In the genomic region with DNA sequence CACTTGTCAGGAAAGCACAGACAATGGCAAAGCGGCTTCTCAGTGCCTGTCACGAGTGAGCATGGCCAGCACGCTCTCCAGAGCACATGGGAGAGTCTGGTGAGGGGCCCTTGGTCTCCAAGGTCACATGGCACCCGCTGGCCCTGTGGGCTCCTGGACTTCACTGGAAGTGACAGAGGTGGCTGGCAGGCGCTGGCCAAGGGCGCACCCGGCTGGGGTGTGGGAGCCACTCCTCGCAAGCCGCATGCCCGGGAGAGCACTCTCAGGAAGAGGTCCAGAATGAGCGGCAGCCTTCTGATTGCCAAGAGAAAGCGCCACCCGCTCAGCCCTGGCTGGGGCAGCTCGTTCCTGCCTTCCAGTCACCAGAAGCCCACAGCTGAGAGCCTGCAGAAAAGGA, we compare ENCODE assay signal across 16 cellular contexts. TPM values are rescaled to one million over a fixed set of nuclear protein-coding genes. Genes with fewer than 3 reads are reported as not detected.
A peak's percentile ranks its signal among the peaks of the same experiment; 100 is the strongest.
DNase-seq lines count a peak whose midpoint lies in the region; ATAC-seq, FAIRE-seq and TF ChIP-seq lines count a peak whose summit lies in the region.
"Had no signal": no experiment of that assay in that cellular context is flagged by ENCODE, and none has a peak within 500 bp of the region (broad histone marks: within the 10 kb centered on the region; RNA-seq: fewer than 3 reads in every experiment).

No MANE protein-coding gene starts in this region.

- peaks cover 34% of the 10 kb centered on the region for H3K4me1 Mint-ChIP-seq in chondrocyte (ENCODE audit: low read depth)

- H3K9me3 Mint-ChIP-seq in chondrocyte (ENCODE audit: low read depth): no peaks in the 10 kb centered on the region
- H3K9me3 Mint-ChIP-seq: stimulated activated memory B cell treated with anti-CD40 and anti-IgM and Interleukin-4, amounts not matched to agents 10 μg/mL and 1 μg/mL and 100 μg/mL, for 72 hours had no signal

- H3K4me2 ChIP-seq in BLaER1: peak overlapping the region; percentile 99

- 23 to 43% methylated on average over 7 to 12 of the region's 14 CpGs for WGBS in lower leg skin, 2 donors
- 48 to 90% (median 73%) methylated on average over 9 to 14 of the region's 14 CpGs for WGBS in spleen, 5 donors

- no peaks in the 10 kb centered on the region for H3K27me3 Mint-ChIP-seq in chondrocyte (ENCODE audit: low read depth)
- H3K27me3 Mint-ChIP-seq: activated CD4-positive, alpha-beta T cell treated with anti-CD3 and anti-CD28 coated beads, Interleukin-2, amount 10 ng/mL, durations not matched to agents 7 days and 5 days; stimulated activated memory B cell treated with anti-CD40 and anti-IgM and Interleukin-4, amounts not matched to agents 10 μg/mL and 1 μg/mL and 100 μg/mL, for 72 hours had no signal

- peaks cover 28% of the 10 kb centered on the region for H3K36me3 ChIP-seq in BLaER1
- H3K36me3 ChIP-seq in kidney (ENCODE audit: control insufficient read depth in 1 of 2, insufficient read depth in 2 of 2, low read length in 2 of 2): no peaks in the 10 kb centered on the region
- peaks cover 0 to 48% (median 3%) of the 10 kb centered on the region in 6 donors for H3K36me3 ChIP-seq in spleen

- peak; percentile 84 for DNase-seq in chondrocyte (ENCODE audit: low spot score)
- peak; percentile 64 for DNase-seq in kidney
- DNase-seq in sciatic nerve (ENCODE audit: low spot score): no peak
- no peak for DNase-seq in NCI-H82 (lab: John Stamatoyannopoulos, UW)
- no peak for DNase-seq in lower leg skin (ENCODE audit: low spot score in 2 of 2)
- no peak for DNase-seq in spleen
- DNase-seq: activated CD4-positive, alpha-beta T cell treated with anti-CD3 and anti-CD28 coated beads, Interleukin-2, amount 10 ng/mL, durations not matched to agents 7 days and 5 days; activated T-cell treated with anti-CD3 and anti-CD28 coated beads, Interleukin-2, amount 50 U/mL, for 1 hour; GF-D8; GOT3; NCI-H187 treated with DMSO at 0.1 percent for 48 hours; stimulated activated CD4-positive, alpha-beta T cell treated with anti-CD3 and anti-CD28 coated beads, Interleukin-4, amount 100 ng/mL, for 24 hours had no signal

- ATAC-seq in sciatic nerve: peak; percentile 57
- no peak for ATAC-seq in GM19035 (IDR thresholded peaks at IDR 0.05; ENCODE audit: unreplicated experiment)
- ATAC-seq: stimulated activated memory B cell treated with anti-CD40 and anti-IgM and Interleukin-4, amounts not matched to agents 10 μg/mL and 1 μg/mL and 100 μg/mL, for 72 hours had no signal

- H3K9ac ChIP-seq in BLaER1: peak overlapping the region; percentile 59; the same call in 1 of the 2 replicates
- H3K9ac ChIP-seq in kidney (ENCODE audit: low read length in 2 of 2): no peak overlapping the region

- no peak overlapping the region for H3K27ac Mint-ChIP-seq in chondrocyte (ENCODE audit: unreplicated experiment)
- H3K27ac Mint-ChIP-seq: activated CD4-positive, alpha-beta T cell treated with anti-CD3 and anti-CD28 coated beads, Interleukin-2, amount 10 ng/mL, durations not matched to agents 7 days and 5 days; stimulated activated memory B cell treated with anti-CD40 and anti-IgM and Interleukin-4, amounts not matched to agents 10 μg/mL and 1 μg/mL and 100 μg/mL, for 72 hours had no signal

- TF ChIP-seq POLR2A in lower leg skin (IDR thresholded peaks at IDR 0.05) (no peak), spleen (IDR thresholded peaks at IDR 0.05) (no peak)

- no peak overlapping the region for H3K4me3 Mint-ChIP-seq in chondrocyte (ENCODE audit: unreplicated experiment)
- H3K4me3 Mint-ChIP-seq: activated CD4-positive, alpha-beta T cell treated with anti-CD3 and anti-CD28 coated beads, Interleukin-2, amount 10 ng/mL, durations not matched to agents 7 days and 5 days; stimulated activated memory B cell treated with anti-CD40 and anti-IgM and Interleukin-4, amounts not matched to agents 10 μg/mL and 1 μg/mL and 100 μg/mL, for 72 hours had no signal

- H3K9me3 ChIP-seq in BLaER1 (peaks cover 8% of the 10 kb centered on the region; the same call in 1 of the 2 replicates), kidney (ENCODE audit: control insufficient read depth in 1 of 2, low read length in 2 of 2) (no peaks in the 10 kb centered on the region), spleen (no peaks in the 10 kb centered on the region)

- no peak overlapping the region for H3K4me3 ChIP-seq in BLaER1
- no peak overlapping the region for H3K4me3 ChIP-seq in kidney (ENCODE audit: low read length in 2 of 2)
- H3K4me3 ChIP-seq in lower leg skin (ENCODE audit: low read depth, poor library complexity, severe bottlenecking): no peak overlapping the region
- H3K4me3 ChIP-seq in spleen: no peak overlapping the region

- H3K4me1 ChIP-seq in BLaER1 (peaks cover 85% of the 10 kb centered on the region), kidney (ENCODE audit: control insufficient read depth in 1 of 2, insufficient read depth in 1 of 2, low read depth in 1 of 2, low read length in 2 of 2) (peaks cover 0 to 14% of the 10 kb centered on the region in 2 donors), spleen (peaks cover 26 to 77% (median 59%) of the 10 kb centered on the region in 6 donors)

- H4K20me1 ChIP-seq in BLaER1: peaks cover 100% of the 10 kb centered on the region

- FAIRE-seq in kidney (lab: Jason Lieb, UNC): no peak

- TF ChIP-seq CTCF in chondrocyte (IDR thresholded peaks at IDR 0.05) (no peak), kidney (IDR thresholded peaks at IDR 0.05; ENCODE audit: borderline replicate concordance, extremely low read depth, insufficient read depth) (no peak), lower leg skin (IDR thresholded peaks at IDR 0.05) (no peak), spleen (IDR thresholded peaks at IDR 0.05 in 8 of 11, conservative IDR thresholded peaks at IDR 0.05 in 3 of 11) (no peak)

- peak overlapping the region; percentile 71; the same call in 1 of the 2 replicates for H3K27ac ChIP-seq in BLaER1
- H3K27ac ChIP-seq in kidney (ENCODE audit: low read depth in 2 of 2, low read length in 2 of 2): no peak overlapping the region
- H3K27ac ChIP-seq in spleen: peak overlapping the region in 4 of 8 donors; percentile 7 to 22 (median 12)
- H3K27ac ChIP-seq: RWPE1 had no signal

- peaks cover 1% of the 10 kb centered on the region for H3K36me3 Mint-ChIP-seq in chondrocyte (ENCODE audit: low read depth)

- intact Hi-C loops in kidney (cut with DNase I): no loop called here
- intact Hi-C loops in sciatic nerve (cut with DNase I): no loop called here
- intact Hi-C loops in lower leg skin (cut with DNase I; ENCODE audit: low total_unique reads): loop anchor here (10.0 kb wide), 1 partner anchor 219 kb away; no protein-coding TSS in a partner anchor
- intact Hi-C loops in spleen (cut with DNase I; ENCODE audit: low total_unique reads): no loop called here

- no peaks in the 10 kb centered on the region for H3K27me3 ChIP-seq in BLaER1
- no peaks in the 10 kb centered on the region for H3K27me3 ChIP-seq in spleen (replicated peaks in 1 of 7)

RNA-seq across cellular contexts. Expression of a gene that starts 17.1 kb away (rescaled TPM):
- total RNA-seq in chondrocyte: 24.9 to 28.0 TPM (median 26.9 TPM) in 3 replicates
- total RNA-seq in kidney: 51.7 TPM
- 50.7 TPM for polyA plus RNA-seq in kidney (ENCODE audit: insufficient read depth, low read depth, low replicate concordance)
- total RNA-seq in sciatic nerve: 55.2 TPM
- 100 to 1,000 TPM in 1 of 4 donors, 10 to 100 TPM in 3; 84.8 to 126 (median 93.8) TPM for total RNA-seq in lower leg skin
- 10 to 100 TPM; 28.1 to 49.8 (median 42.3) TPM for total RNA-seq in spleen
- polyA plus RNA-seq in spleen: 10 to 100 TPM; 30.5 to 51.5 (median 32.6) TPM

Comparison
In these comparisons a context has a peak if more than half of its experiments do, and no peak if none do; other contexts are left out.
1. DNase-seq: peak in chondrocyte (single experiment) and kidney (single experiment); none in sciatic nerve (single experiment), NCI-H82 (single experiment), lower leg skin (0 of 2) and spleen (single experiment).